10 cellular contexts compared by ENCODE assay signal in the genomic region with DNA sequence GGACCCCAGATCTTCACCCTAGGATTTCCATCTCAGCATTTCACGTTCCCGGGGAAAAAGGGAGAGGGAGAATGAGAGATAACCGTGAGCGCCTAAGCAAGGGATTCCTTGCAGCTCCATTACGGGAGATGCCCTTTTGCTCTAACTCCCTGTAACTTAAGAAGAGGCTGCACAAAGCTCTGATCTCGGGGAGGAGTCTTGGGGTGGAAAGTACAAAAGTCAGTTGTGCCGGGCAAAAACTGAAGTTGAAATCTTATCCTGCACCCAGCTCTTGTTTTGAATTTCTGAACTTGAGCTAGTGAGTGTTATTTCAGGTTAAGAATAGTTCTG.
DNase-seq lines count a peak whose midpoint lies in the region; ATAC-seq and TF ChIP-seq lines count a peak whose summit lies in the region.
"Had no signal": no experiment of that assay in that cellular context is flagged by ENCODE, and none has a peak within 500 bp of the region (broad histone marks: within the 10 kb centered on the region; RNA-seq: fewer than 3 reads in every experiment).

No MANE protein-coding gene starts in this region.

- H3K4me3 ChIP-seq in GM23338 (peak overlapping the region; percentile 69), hepatocyte (peak overlapping the region; percentile 58), trophoblast cell (ENCODE audit: low read depth, low read length) (no peak overlapping the region)

- no peak overlapping the region for H4K8ac ChIP-seq in trophoblast cell (ENCODE audit: low read depth, low read length)

- H3K4me1 ChIP-seq in GM23338 (ENCODE audit: insufficient read depth) (peaks cover 59% of the 10 kb centered on the region), hepatocyte (ENCODE audit: insufficient read depth) (no peaks in the 10 kb centered on the region), trophoblast cell (ENCODE audit: control insufficient read depth in 1 of 2, insufficient read depth in 2 of 2, low read length in 2 of 2) (peaks cover 5 to 7% of the 10 kb centered on the region in 2 experiments)

- H3K9ac ChIP-seq in trophoblast cell (ENCODE audit: low read length): no peak overlapping the region

- H3K27me3 Mint-ChIP-seq in GM23338 (ENCODE audit: insufficient read depth, low read depth, poor library complexity): peaks cover 8% of the 10 kb centered on the region
- H3K27me3 Mint-ChIP-seq in WTC11 (ENCODE audit: low read depth): peaks cover 16% of the 10 kb centered on the region

- no peak overlapping the region for H4K91ac ChIP-seq in trophoblast cell (ENCODE audit: low read depth, low read length)

- no peak overlapping the region for H3K4ac ChIP-seq in trophoblast cell (ENCODE audit: low read depth, low read length)

- H3K18ac ChIP-seq in trophoblast cell (ENCODE audit: low read length): no peak overlapping the region

- H3K27ac Mint-ChIP-seq in GM23338 (no peak overlapping the region), WTC11 (peak overlapping the region; percentile 76; the same call in 1 of the 2 replicates)

- peaks cover 6% of the 10 kb centered on the region; the same call in 1 of the 2 replicates for H3F3A ChIP-seq in GM23338 (replicated peaks; ENCODE audit: low read depth)

- no peak overlapping the region for H2BK120ac ChIP-seq in trophoblast cell (ENCODE audit: insufficient read depth, low read length, poor library complexity)

- H3K14ac ChIP-seq in trophoblast cell (ENCODE audit: low read length): no peak overlapping the region

- no peak overlapping the region for H2BK5ac ChIP-seq in trophoblast cell (ENCODE audit: low read depth, low read length, poor library complexity)

- H3K4me1 Mint-ChIP-seq in GM23338 (peaks cover 47% of the 10 kb centered on the region), WTC11 (peaks cover 51% of the 10 kb centered on the region)

- POLR2A ChIA-PET in WTC11 (lab: Charles Lee): interaction anchor here (1.0 to 2.2 kb wide), 3 partner anchors 143 to 262 kb away, joined by 4 to 6 read pairs (median 5); no protein-coding TSS in a partner anchor

- H3K9me3 ChIP-seq in hepatocyte (ENCODE audit: low read depth): no peaks in the 10 kb centered on the region
- no peaks in the 10 kb centered on the region for H3K9me3 ChIP-seq in trophoblast cell (ENCODE audit: insufficient read depth, low read depth, low read length)

- CTCF ChIA-PET in WTC11 (lab: Charles Lee): interaction anchor here (0.7 to 3.4 kb wide), 22 partner anchors 9 to 412 kb away, joined by 3 to 19 read pairs (median 5); a partner anchor contains a TSS

- H3K79me2 ChIP-seq in GM23338 (replicated peaks; ENCODE audit: insufficient read depth): no peaks in the 10 kb centered on the region
- no peaks in the 10 kb centered on the region for H3K79me2 ChIP-seq in hepatocyte
- H3K79me2 ChIP-seq in trophoblast cell (ENCODE audit: control insufficient read depth, insufficient read depth, low read length, poor library complexity): no peaks in the 10 kb centered on the region

- H2AFZ ChIP-seq in GM23338 (peak overlapping the region; percentile 94), hepatocyte (peak overlapping the region; percentile 70), trophoblast cell (ENCODE audit: insufficient read depth, low read length, poor library complexity) (no peak overlapping the region)

- 3% methylated on average over 7 of the region's 7 CpGs for WGBS in hepatocyte (ENCODE audit: low lambda C conversion rate, missing lambda C conversion rate)
- WGBS in trophoblast cell (ENCODE audit: extremely low coverage, insufficient coverage, insufficient read length): no CpG with 5 or more reads among the region's 7 CpGs

- H3K4me3 Mint-ChIP-seq in GM23338 (peak overlapping the region; percentile 84), WTC11 (peak overlapping the region; percentile 87)

- no peaks in the 10 kb centered on the region for H4K20me1 ChIP-seq in GM23338 (replicated peaks; ENCODE audit: insufficient read depth)
- no peaks in the 10 kb centered on the region for H4K20me1 ChIP-seq in hepatocyte (ENCODE audit: insufficient read depth, poor library complexity, severe bottlenecking)

- H3K27me3 ChIP-seq in GM23338 (ENCODE audit: insufficient read depth) (peaks cover 23% of the 10 kb centered on the region), hepatocyte (peaks cover 84% of the 10 kb centered on the region), trophoblast cell (ENCODE audit: insufficient read depth, low read length) (peaks cover 20% of the 10 kb centered on the region)

- TF ChIP-seq CTCF in GM23338 (conservative IDR thresholded peaks at IDR 0.05; ENCODE audit: low read depth in 2 of 2): no peak
- no peak for TF ChIP-seq CTCF in WTC11 (IDR thresholded peaks at IDR 0.05)
- TF ChIP-seq CTCF in hepatocyte (IDR thresholded peaks at IDR 0.05; ENCODE audit: poor library complexity): no peak

- H3K36me3 Mint-ChIP-seq in GM23338 (ENCODE audit: low read depth) (no peaks in the 10 kb centered on the region), WTC11 (no peaks in the 10 kb centered on the region)

- no peaks in the 10 kb centered on the region for H3K79me1 ChIP-seq in trophoblast cell (ENCODE audit: low read length)

- H3K27ac ChIP-seq in GM23338 (ENCODE audit: low read depth) (no peak overlapping the region), hepatocyte (no peak overlapping the region), trophoblast cell (ENCODE audit: low read depth, low read length) (no peak overlapping the region)

- no peak overlapping the region for H2AK5ac ChIP-seq in trophoblast cell (ENCODE audit: low read length)

- H3K4me2 ChIP-seq in GM23338 (peak overlapping the region; percentile 85), hepatocyte (peak overlapping the region; percentile 99), trophoblast cell (ENCODE audit: low read length) (peak overlapping the region; percentile 94)

- H3K9me3 Mint-ChIP-seq in GM23338 (no peaks in the 10 kb centered on the region), WTC11 (no peaks in the 10 kb centered on the region)

- H3K9me2 ChIP-seq in GM23338 (ENCODE audit: insufficient read depth): no peaks in the 10 kb centered on the region
- no peaks in the 10 kb centered on the region for H3K9me2 ChIP-seq in hepatocyte (replicated peaks; ENCODE audit: insufficient read depth)

- H3K23ac ChIP-seq in trophoblast cell (ENCODE audit: low read length): no peak overlapping the region

- H3K36me3 ChIP-seq in GM23338 (ENCODE audit: insufficient read depth): no peaks in the 10 kb centered on the region
- H3K36me3 ChIP-seq in hepatocyte (replicated peaks; ENCODE audit: insufficient read depth, low read depth): no peaks in the 10 kb centered on the region
- no peaks in the 10 kb centered on the region for H3K36me3 ChIP-seq in trophoblast cell (ENCODE audit: control insufficient read depth in 1 of 2, insufficient read depth in 2 of 2, low read length in 2 of 2)

- H4K12ac ChIP-seq in trophoblast cell (ENCODE audit: low read depth, low read length): no peak overlapping the region

- ATAC-seq in GM23338: peak; percentile 21
- ATAC-seq in WTC11: peak; percentile 25
- ATAC-seq in GM21786 (IDR thresholded peaks at IDR 0.05; ENCODE audit: unreplicated experiment): no peak
- no peak for ATAC-seq in GM19324 (IDR thresholded peaks at IDR 0.05; ENCODE audit: low FRiP score, unreplicated experiment)

- DNase-seq in GM23338 (ENCODE audit: low spot score): no peak
- DNase-seq in WTC11 (ENCODE audit: low spot score): no peak
- no peak for DNase-seq in hepatocyte (ENCODE audit: low spot score)
- DNase-seq in trophoblast cell: no peak
- DNase-seq in T-helper 1 cell: no peak
- no peak for DNase-seq in stimulated activated CD4-positive, alpha-beta T cell treated with anti-CD3 and anti-CD28 coated beads, Interleukin-4, amount 100 ng/mL, for 24 hours
- DNase-seq: activated T-cell treated with anti-CD3 and anti-CD28 coated beads, Interleukin-2, amount 50 U/mL, for 1 hour; DND-41 had no signal

- H2BK12ac ChIP-seq in trophoblast cell (ENCODE audit: low read length): no peak overlapping the region

TF ChIP-seq in GM23338, 12 proteins besides CTCF, POLR2A, EP300 and RAD21:
- TF ChIP-seq ZNF331 (CRISPR knock-in tag; IDR thresholded peaks at IDR 0.05; ENCODE audit: low read depth) (no peak), EZH2 (IDR thresholded peaks at IDR 0.05; ENCODE audit: low read depth, unreplicated experiment) (peak; percentile 20)

TF ChIP-seq in WTC11, 78 proteins besides CTCF, POLR2A, EP300 and RAD21:
- TF ChIP-seq IRF2 (CRISPR knock-in tag; IDR thresholded peaks at IDR 0.05; ENCODE audit: borderline replicate concordance, low read depth) (no peak), NR1H2 (CRISPR knock-in tag; IDR thresholded peaks at IDR 0.05) (no peak), PRRX2 (CRISPR knock-in tag; IDR thresholded peaks at IDR 0.05) (no peak), ETV6 (CRISPR knock-in tag; IDR thresholded peaks at IDR 0.05) (no peak)
- TF ChIP-seq, protein P1, sequence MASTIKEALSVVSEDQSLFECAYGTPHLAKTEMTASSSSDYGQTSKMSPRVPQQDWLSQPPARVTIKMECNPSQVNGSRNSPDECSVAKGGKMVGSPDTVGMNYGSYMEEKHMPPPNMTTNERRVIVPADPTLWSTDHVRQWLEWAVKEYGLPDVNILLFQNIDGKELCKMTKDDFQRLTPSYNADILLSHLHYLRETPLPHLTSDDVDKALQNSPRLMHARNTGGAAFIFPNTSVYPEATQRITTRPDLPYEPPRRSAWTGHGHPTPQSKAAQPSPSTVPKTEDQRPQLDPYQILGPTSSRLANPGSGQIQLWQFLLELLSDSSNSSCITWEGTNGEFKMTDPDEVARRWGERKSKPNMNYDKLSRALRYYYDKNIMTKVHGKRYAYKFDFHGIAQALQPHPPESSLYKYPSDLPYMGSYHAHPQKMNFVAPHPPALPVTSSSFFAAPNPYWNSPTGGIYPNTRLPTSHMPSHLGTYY (CRISPR knock-in tag; IDR thresholded peaks at IDR 0.05): no peak

Comparison
In these comparisons a context has a peak if more than half of its experiments do, and no peak if none do; other contexts are left out.
1. ATAC-seq: peak in GM23338 (single experiment) and WTC11 (single experiment); none in GM21786 (single experiment) and GM19324 (single experiment).
2. Peak in every context shown above with its lines, with median percentiles within 50 percentile points of each other: H3K4me2 ChIP-seq.